8 cellular contexts compared by ENCODE assay signal in the genomic region with DNA sequence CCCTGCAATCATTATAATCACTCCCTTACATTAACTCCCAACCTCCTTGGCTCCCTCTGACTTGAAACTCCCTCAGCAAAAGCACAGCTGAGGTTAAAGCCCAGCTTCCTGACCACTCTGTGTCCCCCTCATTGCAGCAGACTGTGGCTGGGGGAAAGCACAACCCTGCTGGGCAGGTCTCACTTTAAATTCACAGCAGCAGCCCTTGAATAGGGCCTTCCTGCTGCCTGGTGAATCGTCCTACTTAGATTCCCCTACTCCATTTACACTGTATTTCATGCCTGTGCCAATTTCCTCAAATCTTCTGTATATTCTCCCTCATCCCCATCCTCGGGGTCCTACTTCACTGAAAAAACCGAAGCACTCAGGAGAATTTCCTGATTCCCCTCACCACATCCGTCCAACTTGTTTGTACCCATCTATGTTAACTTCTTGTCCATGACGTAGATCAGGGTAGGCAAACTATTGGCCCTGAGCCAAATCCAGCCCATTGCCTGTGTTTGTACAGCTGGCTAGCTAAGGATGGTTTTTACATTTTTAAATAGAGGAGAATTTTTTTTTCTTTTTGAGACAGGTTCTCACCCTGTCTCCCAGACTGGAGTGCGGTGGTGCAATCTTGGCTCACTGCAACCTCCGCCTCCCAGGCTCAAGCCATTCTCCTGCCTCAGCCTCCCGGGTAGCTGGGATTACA. TPM values are rescaled to one million over a fixed set of nuclear protein-coding genes. Genes with fewer than 3 reads are reported as not detected.
DNase-seq lines count a peak whose midpoint lies in the region; ATAC-seq and TF ChIP-seq lines count a peak whose summit lies in the region.
"Had no signal": no experiment of that assay in that cellular context is flagged by ENCODE, and none has a peak within 500 bp of the region (broad histone marks: within the 10 kb centered on the region; RNA-seq: fewer than 3 reads in every experiment).

No MANE protein-coding gene starts in this region.

- no peaks in the 10 kb centered on the region for H3K9me3 ChIP-seq in Peyer's patch
- H3K9me3 ChIP-seq: uterus had no signal

- peak; percentile 94 for DNase-seq in NCI-H1105 treated with DMSO at 0.1 percent for 48 hours (lab: John Stamatoyannopoulos, UW)
- peak in 2 of 3 donors; percentile 75 to 85 for DNase-seq in Peyer's patch
- peak; percentile 82 for DNase-seq in dermis blood vessel endothelial cell
- peak; percentile 89 for DNase-seq in smooth muscle cell of the brain vasculature (ENCODE audit: low read depth, low spot score)
- DNase-seq in SW480 (ENCODE audit: low spot score): no peak
- DNase-seq in SKM-1 treated with dmso at 0.1 percent for 144 hours (lab: John Stamatoyannopoulos, UW; ENCODE audit: unreplicated experiment): no peak

- no peaks in the 10 kb centered on the region for H3K27me3 ChIP-seq in Peyer's patch
- H3K27me3 ChIP-seq: uterus had no signal

- no peak for TF ChIP-seq POLR2A in Peyer's patch (IDR thresholded peaks at IDR 0.05)

- H3K4me3 ChIP-seq in Peyer's patch: no peak overlapping the region
- H3K4me3 ChIP-seq: uterus had no signal

- TF ChIP-seq CTCF in Peyer's patch (IDR thresholded peaks at IDR 0.05): no peak

- H3K27ac ChIP-seq in Peyer's patch: no peak overlapping the region
- H3K27ac ChIP-seq: uterus had no signal

- H3K36me3 ChIP-seq in Peyer's patch: no peaks in the 10 kb centered on the region
- H3K36me3 ChIP-seq: uterus had no signal

- no peak for ATAC-seq in HG02884 (IDR thresholded peaks at IDR 0.05; ENCODE audit: unreplicated experiment)

- H3K4me1 ChIP-seq in Peyer's patch: no peaks in the 10 kb centered on the region
- H3K4me1 ChIP-seq: uterus had no signal

RNA-seq across cellular contexts. Expression of a gene that starts 31.5 kb away (rescaled TPM):
- total RNA-seq in Peyer's patch: not detected
- total RNA-seq in dermis blood vessel endothelial cell: not detected in 2 replicates
- total RNA-seq: uterus had no signal

Comparison
In these comparisons a context has a peak if more than half of its experiments do, and no peak if none do; other contexts are left out.
1. DNase-seq: peak in NCI-H1105 treated with DMSO at 0.1 percent for 48 hours (single experiment), Peyer's patch (2 of 3), dermis blood vessel endothelial cell (single experiment) and smooth muscle cell of the brain vasculature (single experiment); none in SW480 (single experiment) and SKM-1 treated with dmso at 0.1 percent for 144 hours (single experiment).